In the genomic region with DNA sequence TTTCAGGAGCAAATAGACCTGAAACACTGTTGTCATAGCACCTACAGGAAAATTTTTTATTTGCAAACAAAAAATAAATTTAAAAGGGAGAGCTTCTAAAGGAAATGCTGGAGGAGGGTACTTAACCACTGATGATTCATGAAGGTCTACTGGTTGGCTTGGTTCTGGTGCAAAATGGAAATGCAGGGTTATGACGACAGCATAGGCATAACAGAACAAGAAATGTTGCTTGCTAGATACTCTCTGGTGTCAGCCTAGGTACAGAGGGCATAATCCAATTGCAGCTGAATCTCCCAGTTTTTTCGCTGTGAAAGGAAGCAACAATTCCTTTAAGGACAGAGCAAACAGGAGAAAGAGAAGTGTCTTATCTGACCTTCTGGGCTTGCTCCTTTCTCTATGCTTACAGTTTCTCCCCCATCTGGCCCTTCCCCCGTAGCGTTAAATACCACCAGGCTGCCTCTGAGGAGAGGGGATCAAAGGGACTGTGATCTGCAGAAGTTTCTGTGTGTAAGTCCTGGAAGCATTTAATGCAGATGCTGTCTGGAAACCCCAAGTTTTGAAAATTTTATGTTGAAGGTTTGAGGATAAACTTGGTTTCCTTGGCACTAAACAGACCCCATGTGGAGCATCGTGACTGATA, we compare ENCODE assay signal across 1 cellular context.
TF ChIP-seq lines count a peak whose summit lies in the region.

No MANE protein-coding gene starts in this region.

TF ChIP-seq in GM23338, 12 proteins besides CTCF, POLR2A, EP300 and RAD21 (continued from another document):
- TF ChIP-seq, protein P1, sequence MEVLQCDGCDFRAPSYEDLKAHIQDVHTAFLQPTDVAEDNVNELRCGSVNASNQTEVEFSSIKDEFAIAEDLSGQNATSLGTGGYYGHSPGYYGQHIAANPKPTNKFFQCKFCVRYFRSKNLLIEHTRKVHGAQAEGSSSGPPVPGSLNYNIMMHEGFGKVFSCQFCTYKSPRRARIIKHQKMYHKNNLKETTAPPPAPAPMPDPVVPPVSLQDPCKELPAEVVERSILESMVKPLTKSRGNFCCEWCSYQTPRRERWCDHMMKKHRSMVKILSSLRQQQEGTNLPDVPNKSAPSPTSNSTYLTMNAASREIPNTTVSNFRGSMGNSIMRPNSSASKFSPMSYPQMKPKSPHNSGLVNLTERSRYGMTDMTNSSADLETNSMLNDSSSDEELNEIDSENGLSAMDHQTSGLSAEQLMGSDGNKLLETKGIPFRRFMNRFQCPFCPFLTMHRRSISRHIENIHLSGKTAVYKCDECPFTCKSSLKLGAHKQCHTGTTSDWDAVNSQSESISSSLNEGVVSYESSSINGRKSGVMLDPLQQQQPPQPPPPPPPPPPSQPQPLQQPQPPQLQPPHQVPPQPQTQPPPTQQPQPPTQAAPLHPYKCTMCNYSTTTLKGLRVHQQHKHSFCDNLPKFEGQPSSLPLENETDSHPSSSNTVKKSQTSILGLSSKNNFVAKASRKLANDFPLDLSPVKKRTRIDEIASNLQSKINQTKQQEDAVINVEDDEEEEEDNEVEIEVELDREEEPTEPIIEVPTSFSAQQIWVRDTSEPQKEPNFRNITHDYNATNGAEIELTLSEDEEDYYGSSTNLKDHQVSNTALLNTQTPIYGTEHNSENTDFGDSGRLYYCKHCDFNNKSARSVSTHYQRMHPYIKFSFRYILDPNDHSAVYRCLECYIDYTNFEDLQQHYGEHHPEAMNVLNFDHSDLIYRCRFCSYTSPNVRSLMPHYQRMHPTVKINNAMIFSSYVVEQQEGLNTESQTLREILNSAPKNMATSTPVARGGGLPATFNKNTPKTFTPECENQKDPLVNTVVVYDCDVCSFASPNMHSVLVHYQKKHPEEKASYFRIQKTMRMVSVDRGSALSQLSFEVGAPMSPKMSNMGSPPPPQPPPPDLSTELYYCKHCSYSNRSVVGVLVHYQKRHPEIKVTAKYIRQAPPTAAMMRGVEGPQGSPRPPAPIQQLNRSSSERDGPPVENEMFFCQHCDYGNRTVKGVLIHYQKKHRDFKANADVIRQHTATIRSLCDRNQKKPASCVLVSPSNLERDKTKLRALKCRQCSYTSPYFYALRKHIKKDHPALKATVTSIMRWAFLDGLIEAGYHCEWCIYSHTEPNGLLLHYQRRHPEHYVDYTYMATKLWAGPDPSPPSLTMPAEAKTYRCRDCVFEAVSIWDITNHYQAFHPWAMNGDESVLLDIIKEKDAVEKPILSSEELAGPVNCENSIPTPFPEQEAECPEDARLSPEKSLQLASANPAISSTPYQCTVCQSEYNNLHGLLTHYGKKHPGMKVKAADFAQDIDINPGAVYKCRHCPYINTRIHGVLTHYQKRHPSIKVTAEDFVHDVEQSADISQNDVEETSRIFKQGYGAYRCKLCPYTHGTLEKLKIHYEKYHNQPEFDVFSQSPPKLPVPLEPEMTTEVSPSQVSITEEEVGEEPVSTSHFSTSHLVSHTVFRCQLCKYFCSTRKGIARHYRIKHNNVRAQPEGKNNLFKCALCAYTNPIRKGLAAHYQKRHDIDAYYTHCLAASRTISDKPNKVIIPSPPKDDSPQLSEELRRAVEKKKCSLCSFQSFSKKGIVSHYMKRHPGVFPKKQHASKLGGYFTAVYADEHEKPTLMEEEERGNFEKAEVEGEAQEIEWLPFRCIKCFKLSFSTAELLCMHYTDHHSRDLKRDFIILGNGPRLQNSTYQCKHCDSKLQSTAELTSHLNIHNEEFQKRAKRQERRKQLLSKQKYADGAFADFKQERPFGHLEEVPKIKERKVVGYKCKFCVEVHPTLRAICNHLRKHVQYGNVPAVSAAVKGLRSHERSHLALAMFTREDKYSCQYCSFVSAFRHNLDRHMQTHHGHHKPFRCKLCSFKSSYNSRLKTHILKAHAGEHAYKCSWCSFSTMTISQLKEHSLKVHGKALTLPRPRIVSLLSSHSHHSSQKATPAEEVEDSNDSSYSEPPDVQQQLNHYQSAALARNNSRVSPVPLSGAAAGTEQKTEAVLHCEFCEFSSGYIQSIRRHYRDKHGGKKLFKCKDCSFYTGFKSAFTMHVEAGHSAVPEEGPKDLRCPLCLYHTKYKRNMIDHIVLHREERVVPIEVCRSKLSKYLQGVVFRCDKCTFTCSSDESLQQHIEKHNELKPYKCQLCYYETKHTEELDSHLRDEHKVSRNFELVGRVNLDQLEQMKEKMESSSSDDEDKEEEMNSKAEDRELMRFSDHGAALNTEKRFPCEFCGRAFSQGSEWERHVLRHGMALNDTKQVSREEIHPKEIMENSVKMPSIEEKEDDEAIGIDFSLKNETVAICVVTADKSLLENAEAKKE (CRISPR knock-in tag; IDR thresholded peaks at IDR 0.05): no peak
- TF ChIP-seq ZNF331 (CRISPR knock-in tag; IDR thresholded peaks at IDR 0.05; ENCODE audit: low read depth) (no peak), NANOG (IDR thresholded peaks at IDR 0.05; ENCODE audit: borderline replicate concordance) (no peak), EZH2 (IDR thresholded peaks at IDR 0.05; ENCODE audit: low read depth, unreplicated experiment) (no peak), EZH2phosphoT487 (IDR thresholded peaks at IDR 0.05; ENCODE audit: unreplicated experiment) (no peak)
- TF ChIP-seq, protein P2, sequence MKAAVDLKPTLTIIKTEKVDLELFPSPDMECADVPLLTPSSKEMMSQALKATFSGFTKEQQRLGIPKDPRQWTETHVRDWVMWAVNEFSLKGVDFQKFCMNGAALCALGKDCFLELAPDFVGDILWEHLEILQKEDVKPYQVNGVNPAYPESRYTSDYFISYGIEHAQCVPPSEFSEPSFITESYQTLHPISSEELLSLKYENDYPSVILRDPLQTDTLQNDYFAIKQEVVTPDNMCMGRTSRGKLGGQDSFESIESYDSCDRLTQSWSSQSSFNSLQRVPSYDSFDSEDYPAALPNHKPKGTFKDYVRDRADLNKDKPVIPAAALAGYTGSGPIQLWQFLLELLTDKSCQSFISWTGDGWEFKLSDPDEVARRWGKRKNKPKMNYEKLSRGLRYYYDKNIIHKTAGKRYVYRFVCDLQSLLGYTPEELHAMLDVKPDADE (IDR thresholded peaks at IDR 0.05): no peak
- TF ChIP-seq, protein P3, sequence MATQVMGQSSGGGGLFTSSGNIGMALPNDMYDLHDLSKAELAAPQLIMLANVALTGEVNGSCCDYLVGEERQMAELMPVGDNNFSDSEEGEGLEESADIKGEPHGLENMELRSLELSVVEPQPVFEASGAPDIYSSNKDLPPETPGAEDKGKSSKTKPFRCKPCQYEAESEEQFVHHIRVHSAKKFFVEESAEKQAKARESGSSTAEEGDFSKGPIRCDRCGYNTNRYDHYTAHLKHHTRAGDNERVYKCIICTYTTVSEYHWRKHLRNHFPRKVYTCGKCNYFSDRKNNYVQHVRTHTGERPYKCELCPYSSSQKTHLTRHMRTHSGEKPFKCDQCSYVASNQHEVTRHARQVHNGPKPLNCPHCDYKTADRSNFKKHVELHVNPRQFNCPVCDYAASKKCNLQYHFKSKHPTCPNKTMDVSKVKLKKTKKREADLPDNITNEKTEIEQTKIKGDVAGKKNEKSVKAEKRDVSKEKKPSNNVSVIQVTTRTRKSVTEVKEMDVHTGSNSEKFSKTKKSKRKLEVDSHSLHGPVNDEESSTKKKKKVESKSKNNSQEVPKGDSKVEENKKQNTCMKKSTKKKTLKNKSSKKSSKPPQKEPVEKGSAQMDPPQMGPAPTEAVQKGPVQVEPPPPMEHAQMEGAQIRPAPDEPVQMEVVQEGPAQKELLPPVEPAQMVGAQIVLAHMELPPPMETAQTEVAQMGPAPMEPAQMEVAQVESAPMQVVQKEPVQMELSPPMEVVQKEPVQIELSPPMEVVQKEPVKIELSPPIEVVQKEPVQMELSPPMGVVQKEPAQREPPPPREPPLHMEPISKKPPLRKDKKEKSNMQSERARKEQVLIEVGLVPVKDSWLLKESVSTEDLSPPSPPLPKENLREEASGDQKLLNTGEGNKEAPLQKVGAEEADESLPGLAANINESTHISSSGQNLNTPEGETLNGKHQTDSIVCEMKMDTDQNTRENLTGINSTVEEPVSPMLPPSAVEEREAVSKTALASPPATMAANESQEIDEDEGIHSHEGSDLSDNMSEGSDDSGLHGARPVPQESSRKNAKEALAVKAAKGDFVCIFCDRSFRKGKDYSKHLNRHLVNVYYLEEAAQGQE (IDR thresholded peaks at IDR 0.05; ENCODE audit: unreplicated experiment): no peak
